Comparison of ENCODE assay signal across 42 cellular contexts in the genomic region with DNA sequence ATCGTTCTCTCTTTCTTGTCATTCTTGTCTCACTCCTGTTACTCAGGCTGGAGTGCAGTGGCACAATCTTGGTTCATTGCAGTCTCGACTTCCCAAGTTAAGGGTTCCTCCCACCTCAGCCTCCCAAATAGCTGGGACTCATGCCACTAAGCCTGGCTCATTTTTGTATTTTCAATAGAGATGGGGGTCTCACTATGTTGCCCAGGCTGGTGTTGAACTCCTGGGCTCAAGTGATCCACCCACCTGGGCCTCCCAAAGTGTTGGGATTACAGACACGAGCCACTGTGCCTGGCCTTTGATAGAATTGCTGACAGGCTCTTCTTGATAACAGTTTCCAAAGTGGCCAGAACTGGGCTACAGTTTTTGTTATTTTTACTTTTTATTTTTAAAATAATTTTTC. TPM values are rescaled to one million over a fixed set of nuclear protein-coding genes. Genes with fewer than 3 reads are reported as not detected.
"Had no signal": no experiment of that assay in that cellular context is flagged by ENCODE, and none has a peak within 500 bp of the region (broad histone marks: within the 10 kb centered on the region; RNA-seq: fewer than 3 reads in every experiment).

No MANE protein-coding gene starts in this region.

- H3K27ac ChIP-seq: adrenal gland, ascending aorta, body of pancreas, brain microvascular endothelial cell, breast epithelium, cardiac muscle cell had no signal

- H3K27me3 ChIP-seq: adrenal gland, ascending aorta, body of pancreas, breast epithelium had no signal

- H3K9me3 Mint-ChIP-seq: activated naive CD4-positive, alpha-beta T cell treated with anti-CD3 and anti-CD28 coated beads for 36 hours; activated naive CD4-positive, alpha-beta T cell treated with anti-CD3 and anti-CD28 coated beads, Interleukin-2, amount 10 ng/mL, durations not matched to agents 7 days and 5 days; activated naive CD4-positive, alpha-beta T cell treated with anti-CD3 and anti-CD28 coated beads, Interleukin-2, amount 50 U/mL, for 24 hours; activated naive CD4-positive, alpha-beta T cell treated with anti-CD3 and anti-CD28 coated beads, Interleukin-2, amount 50 U/mL, for 72 hours; activated naive CD8-positive, alpha-beta T cell treated with anti-CD3 and anti-CD28 coated beads for 36 hours; activated naive CD8-positive, alpha-beta T cell treated with anti-CD3 and anti-CD28 coated beads, Interleukin-2, amount 10 ng/mL, durations not matched to agents 7 days and 5 days; activated naive CD8-positive, alpha-beta T cell treated with anti-CD3 and anti-CD28 coated beads, Interleukin-2, amount 50 U/mL, for 24 hours; activated T-cell treated with anti-CD3 and anti-CD28 coated beads, Interleukin-2, amount 50 U/mL, for 24 hours; activated T-cell treated with anti-CD3 and anti-CD28 coated beads, Interleukin-2, amount 50 U/mL, for 4 hours; activated T-cell treated with anti-CD3 and anti-CD28 coated beads, Interleukin-2, amount 50 U/mL, for 72 hours; activated T-helper 1 cell treated with anti-CD3 and anti-CD28 coated beads, Interleukin-12 subunit alpha, Interleukin-12 subunit beta, Interleukin-2, Interleukin-4 antibody, amounts not matched to agents 30 ng/mL and 10 ng/mL and 1 ng/mL, durations not matched to agents 14 hours and 24 hours and 36 hours; activated T-helper 17 cell treated with anti-CD3 and anti-CD28 coated beads, Interleukin-2, amount 50 U/mL, for 72 hours; activated T-helper 2 cell treated with anti-CD3 and anti-CD28 coated beads, Interferon-gamma antibody, Interleukin-2, Interleukin-4, amounts not matched to agents 10 μg/mL and 5 μg/mL and 100 μg/mL, durations not matched to agents 14 hours and 24 hours and 36 hours; brain; central memory CD8-positive, alpha-beta T cell had no signal

- H3K36me3 ChIP-seq: adrenal gland, ascending aorta, brain microvascular endothelial cell, breast epithelium, cardiac muscle cell had no signal

- H3K27ac Mint-ChIP-seq: activated naive CD4-positive, alpha-beta T cell treated with anti-CD3 and anti-CD28 coated beads for 36 hours; activated naive CD4-positive, alpha-beta T cell treated with anti-CD3 and anti-CD28 coated beads, Interleukin-2, amount 10 ng/mL, durations not matched to agents 7 days and 5 days; activated naive CD4-positive, alpha-beta T cell treated with anti-CD3 and anti-CD28 coated beads, Interleukin-2, amount 50 U/mL, for 24 hours; activated naive CD4-positive, alpha-beta T cell treated with anti-CD3 and anti-CD28 coated beads, Interleukin-2, amount 50 U/mL, for 72 hours; activated naive CD8-positive, alpha-beta T cell; activated naive CD8-positive, alpha-beta T cell treated with anti-CD3 and anti-CD28 coated beads for 36 hours; activated naive CD8-positive, alpha-beta T cell treated with anti-CD3 and anti-CD28 coated beads, Interleukin-2, amount 10 ng/mL, durations not matched to agents 7 days and 5 days; activated naive CD8-positive, alpha-beta T cell treated with anti-CD3 and anti-CD28 coated beads, Interleukin-2, amount 50 U/mL, for 24 hours; activated T-cell treated with anti-CD3 and anti-CD28 coated beads, Interleukin-2, amount 50 U/mL, for 24 hours; activated T-cell treated with anti-CD3 and anti-CD28 coated beads, Interleukin-2, amount 50 U/mL, for 72 hours; activated T-helper 1 cell treated with anti-CD3 and anti-CD28 coated beads, Interleukin-12 subunit alpha, Interleukin-12 subunit beta, Interleukin-2, Interleukin-4 antibody, amounts not matched to agents 30 ng/mL and 10 ng/mL and 1 ng/mL, durations not matched to agents 14 hours and 24 hours and 36 hours; activated T-helper 17 cell treated with anti-CD3 and anti-CD28 coated beads, Interleukin-2, amount 50 U/mL, for 72 hours; activated T-helper 2 cell treated with anti-CD3 and anti-CD28 coated beads, Interferon-gamma antibody, Interleukin-2, Interleukin-4, amounts not matched to agents 10 μg/mL and 5 μg/mL and 100 μg/mL, durations not matched to agents 14 hours and 24 hours and 36 hours; brain had no signal

- H3K4me1 ChIP-seq: ascending aorta, breast epithelium had no signal

- H3K9me3 ChIP-seq: adrenal gland, ascending aorta, body of pancreas, breast epithelium had no signal

- FAIRE-seq: astrocyte, bronchial epithelial cell had no signal

- H3K36me3 Mint-ChIP-seq: activated naive CD4-positive, alpha-beta T cell treated with anti-CD3 and anti-CD28 coated beads, Interleukin-2, amount 10 ng/mL, durations not matched to agents 7 days and 5 days; activated naive CD4-positive, alpha-beta T cell treated with anti-CD3 and anti-CD28 coated beads, Interleukin-2, amount 50 U/mL, for 24 hours; activated naive CD4-positive, alpha-beta T cell treated with anti-CD3 and anti-CD28 coated beads, Interleukin-2, amount 50 U/mL, for 72 hours; activated naive CD8-positive, alpha-beta T cell; activated naive CD8-positive, alpha-beta T cell treated with anti-CD3 and anti-CD28 coated beads for 36 hours; activated naive CD8-positive, alpha-beta T cell treated with anti-CD3 and anti-CD28 coated beads, Interleukin-2, amount 10 ng/mL, durations not matched to agents 7 days and 5 days; brain had no signal

- H3K4me3 ChIP-seq: adrenal gland, ascending aorta, body of pancreas, breast epithelium, cardiac muscle cell had no signal

- H3K4me3 Mint-ChIP-seq: activated naive CD4-positive, alpha-beta T cell treated with anti-CD3 and anti-CD28 coated beads for 36 hours; activated naive CD4-positive, alpha-beta T cell treated with anti-CD3 and anti-CD28 coated beads, Interleukin-2, amount 10 ng/mL, durations not matched to agents 7 days and 5 days; activated naive CD4-positive, alpha-beta T cell treated with anti-CD3 and anti-CD28 coated beads, Interleukin-2, amount 50 U/mL, for 24 hours; activated naive CD8-positive, alpha-beta T cell; activated naive CD8-positive, alpha-beta T cell treated with anti-CD3 and anti-CD28 coated beads for 36 hours; activated naive CD8-positive, alpha-beta T cell treated with anti-CD3 and anti-CD28 coated beads, Interleukin-2, amount 10 ng/mL, durations not matched to agents 7 days and 5 days; activated naive CD8-positive, alpha-beta T cell treated with anti-CD3 and anti-CD28 coated beads, Interleukin-2, amount 50 U/mL, for 24 hours; activated T-cell treated with anti-CD3 and anti-CD28 coated beads, Interleukin-2, amount 50 U/mL, for 24 hours; activated T-cell treated with anti-CD3 and anti-CD28 coated beads, Interleukin-2, amount 50 U/mL, for 4 hours; activated T-cell treated with anti-CD3 and anti-CD28 coated beads, Interleukin-2, amount 50 U/mL, for 72 hours; activated T-helper 1 cell treated with anti-CD3 and anti-CD28 coated beads, Interleukin-12 subunit alpha, Interleukin-12 subunit beta, Interleukin-2, Interleukin-4 antibody, amounts not matched to agents 30 ng/mL and 10 ng/mL and 1 ng/mL, durations not matched to agents 14 hours and 24 hours and 36 hours; activated T-helper 17 cell treated with anti-CD3 and anti-CD28 coated beads, Interleukin-2, amount 50 U/mL, for 72 hours; brain; central memory CD8-positive, alpha-beta T cell had no signal

- ATAC-seq: activated naive CD4-positive, alpha-beta T cell treated with anti-CD3 and anti-CD28 coated beads, Interleukin-2, amount 50 U/mL, for 72 hours; activated naive CD8-positive, alpha-beta T cell treated with anti-CD3 and anti-CD28 coated beads, Interleukin-2, amount 50 U/mL, for 24 hours; activated T-cell treated with anti-CD3 and anti-CD28 coated beads, Interleukin-2, amount 50 U/mL, for 4 hours; activated T-cell treated with anti-CD3 and anti-CD28 coated beads, Interleukin-2, amount 50 U/mL, for 72 hours; activated T-helper 17 cell treated with anti-CD3 and anti-CD28 coated beads, Interleukin-2, amount 50 U/mL, for 72 hours; body of pancreas had no signal

- H3K27me3 Mint-ChIP-seq: activated naive CD4-positive, alpha-beta T cell treated with anti-CD3 and anti-CD28 coated beads, Interleukin-2, amount 50 U/mL, for 24 hours; activated naive CD8-positive, alpha-beta T cell; activated naive CD8-positive, alpha-beta T cell treated with anti-CD3 and anti-CD28 coated beads for 36 hours had no signal

- DNase-seq: activated effector memory CD4-positive, alpha-beta T cell treated with anti-CD3 and anti-CD28 coated beads, Interleukin-2, amount 50 U/mL, for 16 hours; activated effector memory CD4-positive, alpha-beta T cell treated with Interleukin-2 at 50 U/mL for 16 hours; activated gamma-delta T cell; activated gamma-delta T cell treated with Interleukin-2 at 50 U/mL for 16 hours; activated naive CD4-positive, alpha-beta T cell; activated naive CD4-positive, alpha-beta T cell treated with anti-CD3 and anti-CD28 coated beads for 36 hours; activated naive CD4-positive, alpha-beta T cell treated with anti-CD3 and anti-CD28 coated beads, Interleukin-2, amount 10 ng/mL, durations not matched to agents 7 days and 5 days; activated naive CD4-positive, alpha-beta T cell treated with anti-CD3 and anti-CD28 coated beads, Interleukin-2, amount 50 U/mL, for 16 hours; activated naive CD4-positive, alpha-beta T cell treated with Interleukin-2 at 50 U/mL for 16 hours; activated naive CD8-positive, alpha-beta T cell treated with anti-CD3 and anti-CD28 coated beads for 36 hours; activated naive CD8-positive, alpha-beta T cell treated with anti-CD3 and anti-CD28 coated beads, Interleukin-2, amount 10 ng/mL, durations not matched to agents 7 days and 5 days; activated naive CD8-positive, alpha-beta T cell treated with anti-CD3 and anti-CD28 coated beads, Interleukin-2, amount 50 U/mL, for 24 hours; activated T-cell treated with anti-CD3 and anti-CD28 coated beads, Interleukin-2, amount 50 U/mL, for 1 hour; activated T-cell treated with anti-CD3 and anti-CD28 coated beads, Interleukin-2, amount 50 U/mL, for 24 hours; activated T-cell treated with anti-CD3 and anti-CD28 coated beads, Interleukin-2, amount 50 U/mL, for 4 hours; activated T-cell treated with anti-CD3 and anti-CD28 coated beads, Interleukin-2, amount 50 U/mL, for 48 hours; activated T-cell treated with anti-CD3 and anti-CD28 coated beads, Interleukin-2, amount 50 U/mL, for 72 hours; adrenal gland; amniotic stem cell; amygdala; anterior cingulate cortex; aorta; body of pancreas; brain microvascular endothelial cell; caudate nucleus; central memory CD4-positive, alpha-beta T cell; cerebellar nuclear complex had no signal

RNA-seq across cellular contexts. Expression of a gene that starts 32.3 kb away (rescaled TPM):
- total RNA-seq: activated naive CD4-positive, alpha-beta T cell treated with anti-CD3 and anti-CD28 coated beads for 36 hours; activated naive CD4-positive, alpha-beta T cell treated with anti-CD3 and anti-CD28 coated beads, Interleukin-2, amount 50 U/mL, for 72 hours; activated naive CD8-positive, alpha-beta T cell treated with anti-CD3 and anti-CD28 coated beads for 36 hours; activated naive CD8-positive, alpha-beta T cell treated with anti-CD3 and anti-CD28 coated beads, Interleukin-2, amount 10 ng/mL, durations not matched to agents 7 days and 5 days; activated T-helper 1 cell treated with anti-CD3 and anti-CD28 coated beads, Interleukin-12 subunit alpha, Interleukin-12 subunit beta, Interleukin-2, Interleukin-4 antibody, amounts not matched to agents 30 ng/mL and 10 ng/mL and 1 ng/mL, durations not matched to agents 14 hours and 24 hours and 36 hours; activated T-helper 2 cell treated with anti-CD3 and anti-CD28 coated beads, Interferon-gamma antibody, Interleukin-2, Interleukin-4, amounts not matched to agents 10 μg/mL and 5 μg/mL and 100 μg/mL, durations not matched to agents 14 hours and 24 hours and 36 hours; bronchial epithelial cell had no signal

RNA-seq across cellular contexts. Expression of a gene that starts 34.4 kb away (rescaled TPM):
- total RNA-seq: activated T-cell treated with anti-CD3 and anti-CD28 coated beads, Interleukin-2, amount 50 U/mL, for 4 hours; ascending aorta; astrocyte; bronchial epithelial cell; cardiac septum had no signal
- polyA plus RNA-seq: aorta, cardiac muscle cell had no signal

RNA-seq across cellular contexts. Expression of a gene that starts 34.5 kb away (rescaled TPM):
- total RNA-seq: ascending aorta, astrocyte, bronchial epithelial cell, cardiac septum, chondrocyte had no signal
- polyA plus RNA-seq: aorta, cardiac muscle cell had no signal
